13 cellular contexts compared by ENCODE assay signal in genomic region chr1:53585116-53585515, GRCh38.
A peak's percentile ranks its signal among the peaks of the same experiment; 100 is the strongest.
DNase-seq lines count a peak whose midpoint lies in the region; ATAC-seq and TF ChIP-seq lines count a peak whose summit lies in the region.
"Had no signal": no experiment of that assay in that cellular context is flagged by ENCODE, and none has a peak within 500 bp of the region (broad histone marks: within the 10 kb centered on the region; RNA-seq: fewer than 3 reads in every experiment).

No MANE protein-coding gene starts in this region.

- H3K4me3 ChIP-seq in right lobe of liver = no peak overlapping the region
- H3K4me3 ChIP-seq: SJSA1 had no signal

- H3K4me1 Mint-ChIP-seq in activated T-cell treated with anti-CD3 and anti-CD28 coated beads, Interleukin-2, amount 50 U/mL, for 4 hours (ENCODE audit: low read depth) = peaks cover 14% of the 10 kb centered on the region

- TF ChIP-seq CTCF in right lobe of liver (IDR thresholded peaks at IDR 0.05) = no peak

- no peak overlapping the region for H3K27ac ChIP-seq in right lobe of liver
- H3K27ac ChIP-seq: SJSA1 had no signal

- intact Hi-C loops in right lobe of liver (cut with DNase I) = no loop called here

- no peak overlapping the region for H3K4me3 Mint-ChIP-seq in activated T-cell treated with anti-CD3 and anti-CD28 coated beads, Interleukin-2, amount 50 U/mL, for 4 hours

- H3K9me3 ChIP-seq in right lobe of liver = no peaks in the 10 kb centered on the region
- H3K9me3 ChIP-seq: SJSA1 had no signal

- peak; percentile 38 for DNase-seq in stimulated activated CD4-positive, alpha-beta T cell treated with anti-CD3 and anti-CD28 coated beads, Interleukin-1b, Interleukin-23, amount 100 ng/mL, for 48 hours
- no peak for DNase-seq in stimulated activated CD4-positive, alpha-beta T cell treated with anti-CD3 and anti-CD28 coated beads, Interleukin-2, amount 100 ng/mL, for 24 hours
- DNase-seq in activated T-cell treated with anti-CD3 and anti-CD28 coated beads, Interleukin-2, amount 50 U/mL, for 4 hours = no peak
- DNase-seq in right lobe of liver = peak in 1 of 3 donors; percentile 17
- no peak for DNase-seq in D341Med (ENCODE audit: low spot score)
- no peak for DNase-seq in hippocampal formation (lab: John Stamatoyannopoulos, UW)
- DNase-seq: amniotic stem cell, C1 segment of cervical spinal cord, foreskin fibroblast, NCI-H1417 treated with DMSO at 0.1 percent for 48 hours had no signal

- H3K9me3 Mint-ChIP-seq in activated T-cell treated with anti-CD3 and anti-CD28 coated beads, Interleukin-2, amount 50 U/mL, for 4 hours = no peaks in the 10 kb centered on the region

- ATAC-seq in activated T-cell treated with anti-CD3 and anti-CD28 coated beads, Interleukin-2, amount 50 U/mL, for 4 hours = peak; percentile 30 to 64
- peak in 3 of 4 donors; percentile 20 to 37 (median 23) for ATAC-seq in right lobe of liver
- no peak for ATAC-seq in GM19035 (IDR thresholded peaks at IDR 0.05; ENCODE audit: unreplicated experiment)
- ATAC-seq in GM19395 (IDR thresholded peaks at IDR 0.05; ENCODE audit: unreplicated experiment) = no peak

- no peaks in the 10 kb centered on the region for H3K27me3 Mint-ChIP-seq in activated T-cell treated with anti-CD3 and anti-CD28 coated beads, Interleukin-2, amount 50 U/mL, for 4 hours (ENCODE audit: low read depth)

- no peaks in the 10 kb centered on the region for H3K36me3 Mint-ChIP-seq in activated T-cell treated with anti-CD3 and anti-CD28 coated beads, Interleukin-2, amount 50 U/mL, for 4 hours (ENCODE audit: insufficient read depth)

- WGBS in right lobe of liver (ENCODE audit: insufficient coverage, low coverage, low lambda C conversion rate, missing lambda C conversion rate) = 19% methylated on average over 5 of the region's 5 CpGs

- no peaks in the 10 kb centered on the region for H3K36me3 ChIP-seq in right lobe of liver
- H3K36me3 ChIP-seq: SJSA1 had no signal

- H3K4me1 ChIP-seq in right lobe of liver = no peaks in the 10 kb centered on the region
- H3K4me1 ChIP-seq: SJSA1 had no signal

- no peaks in the 10 kb centered on the region for H3K27me3 ChIP-seq in right lobe of liver
- H3K27me3 ChIP-seq: SJSA1 had no signal

- no peak for TF ChIP-seq POLR2A in right lobe of liver (IDR thresholded peaks at IDR 0.05)

Comparison
In these comparisons a context has a peak if more than half of its experiments do, and no peak if none do; other contexts are left out.
1. ATAC-seq: peak in activated T-cell treated with anti-CD3 and anti-CD28 coated beads, Interleukin-2, amount 50 U/mL, for 4 hours (2 of 2) and right lobe of liver (3 of 4); none in GM19035 (single experiment) and GM19395 (single experiment).